Comparison of ENCODE assay signal across 8 cellular contexts in the genomic region with DNA sequence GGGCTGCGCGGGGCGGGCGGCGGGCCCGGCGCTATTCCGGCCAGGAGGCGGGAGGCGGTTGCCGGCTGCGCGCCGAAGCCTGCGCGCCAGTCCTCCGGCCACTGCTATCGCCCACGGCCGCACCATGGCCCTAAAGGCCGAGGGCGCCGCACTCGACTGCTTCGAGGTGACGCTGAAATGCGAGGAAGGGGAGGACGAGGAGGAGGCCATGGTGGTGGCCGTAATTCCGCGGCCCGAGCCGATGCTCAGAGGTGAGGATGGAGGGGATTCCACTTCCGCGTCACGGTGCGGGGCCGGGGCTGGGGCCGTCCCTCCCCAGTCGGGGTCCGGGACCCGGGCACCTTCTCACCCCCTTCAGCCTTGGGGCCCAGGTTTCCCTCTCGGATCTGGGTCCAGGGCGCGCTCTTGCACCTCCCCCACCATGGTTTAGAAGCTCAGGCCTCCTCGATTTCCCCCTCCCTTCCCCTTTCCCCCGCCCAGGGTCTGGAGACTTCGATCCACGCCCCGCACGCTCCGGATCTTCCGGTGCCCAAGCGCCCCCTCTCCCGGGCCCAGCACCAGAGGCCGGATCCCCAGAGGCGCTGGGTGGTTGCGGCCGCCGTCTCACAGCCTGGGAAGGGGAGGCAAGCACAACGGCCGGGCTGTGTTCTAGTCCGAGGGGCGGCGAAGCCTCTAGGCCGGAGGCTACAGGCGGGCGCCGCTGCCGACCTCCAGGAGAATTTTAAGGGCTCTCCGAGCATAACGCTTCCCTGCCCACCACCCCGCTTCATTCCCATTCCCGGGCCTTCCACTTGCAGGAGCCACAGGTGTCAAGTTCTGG. TPM values are rescaled to one million over a fixed set of nuclear protein-coding genes. Genes with fewer than 3 reads are reported as not detected.
DNase-seq lines count a peak whose midpoint lies in the region; ATAC-seq, FAIRE-seq and TF ChIP-seq lines count a peak whose summit lies in the region.

No MANE protein-coding gene starts in this region.

- peak overlapping the region; percentile 97 for H3K4me2 ChIP-seq in A549

- peaks cover 0 to 11% of the 10 kb centered on the region in 2 donors for H3K36me3 Mint-ChIP-seq in activated T-cell treated with anti-CD3 and anti-CD28 coated beads, Interleukin-2, amount 50 U/mL, for 72 hours (ENCODE audit: insufficient read depth in 2 of 2)
- peaks cover 0 to 15% (median 9%) of the 10 kb centered on the region in 5 donors for H3K36me3 Mint-ChIP-seq in naive thymus-derived CD4-positive, alpha-beta T cell

- peaks cover 10% of the 10 kb centered on the region for H3K27me3 Mint-ChIP-seq in activated T-cell treated with anti-CD3 and anti-CD28 coated beads, Interleukin-2, amount 50 U/mL, for 72 hours (ENCODE audit: low read depth)
- no peaks in the 10 kb centered on the region for H3K27me3 Mint-ChIP-seq in naive thymus-derived CD4-positive, alpha-beta T cell

- ATAC-seq in A549 (peak; percentile 74 to 76; a peak in 5 of 6 replicates), HG02938 (IDR thresholded peaks at IDR 0.05; ENCODE audit: unreplicated experiment) (peak; percentile 42)
- peak; percentile 48 to 56 for ATAC-seq in activated T-cell treated with anti-CD3 and anti-CD28 coated beads, Interleukin-2, amount 50 U/mL, for 72 hours (replicated peaks in 1 of 2)
- ATAC-seq in naive thymus-derived CD4-positive, alpha-beta T cell: peak; percentile 33

- H3K27ac ChIP-seq in A549 (peak overlapping the region; percentile 96 to 97), transverse colon (peak overlapping the region; percentile 77 to 87 (median 82))
- H3K27ac ChIP-seq in naive thymus-derived CD4-positive, alpha-beta T cell (ENCODE audit: low read depth, low read length): peak overlapping the region; percentile 69

- no peak for FAIRE-seq in A549 (lab: Jason Lieb, UNC)

- no peak for TF ChIP-seq CTCF in A549 (IDR thresholded peaks at IDR 0.05)
- TF ChIP-seq CTCF in GM13977 (IDR thresholded peaks at IDR 0.05; ENCODE audit: extremely low read depth, insufficient read depth, missing control alignments): no peak
- no peak for TF ChIP-seq CTCF in fibroblast of mammary gland (conservative IDR thresholded peaks at IDR 0.05; ENCODE audit: control insufficient read depth, insufficient read depth, low read depth, low read length)
- no peak for TF ChIP-seq CTCF in transverse colon (IDR thresholded peaks at IDR 0.05)

- H3K27me3 ChIP-seq in naive thymus-derived CD4-positive, alpha-beta T cell (ENCODE audit: control insufficient read depth in 2 of 2, insufficient read depth in 2 of 2, low read length in 2 of 2): no peaks in the 10 kb centered on the region
- H3K27me3 ChIP-seq in transverse colon: no peaks in the 10 kb centered on the region

- H3K27ac Mint-ChIP-seq in activated T-cell treated with anti-CD3 and anti-CD28 coated beads, Interleukin-2, amount 50 U/mL, for 72 hours: peak overlapping the region; percentile 38
- peak overlapping the region in 4 of 9 donors; percentile 5 to 63 (median 22) for H3K27ac Mint-ChIP-seq in naive thymus-derived CD4-positive, alpha-beta T cell

- peaks cover 17% of the 10 kb centered on the region for H3K4me1 ChIP-seq in A549
- peaks cover 4 to 6% of the 10 kb centered on the region in 2 donors for H3K4me1 ChIP-seq in naive thymus-derived CD4-positive, alpha-beta T cell (ENCODE audit: control insufficient read depth in 2 of 2, insufficient read depth in 2 of 2, low read length in 2 of 2)
- peaks cover 12 to 23% (median 20%) of the 10 kb centered on the region in 4 donors for H3K4me1 ChIP-seq in transverse colon

- H3K9me3 ChIP-seq in A549 (no peaks in the 10 kb centered on the region), transverse colon (no peaks in the 10 kb centered on the region)
- no peaks in the 10 kb centered on the region for H3K9me3 ChIP-seq in naive thymus-derived CD4-positive, alpha-beta T cell (ENCODE audit: control insufficient read depth in 2 of 3, low read length in 3 of 3)

- POLR2A ChIA-PET in A549 (lab: Yijun Ruan, JAX): interaction anchor here (0.6 kb wide), 1 partner anchor 16 kb away, joined by 3 read pairs; no protein-coding TSS in a partner anchor
- POLR2A ChIA-PET in naive thymus-derived CD4-positive, alpha-beta T cell (lab: Charles Lee): no interaction called here

- DNase-seq in A549 (ENCODE audit: low read depth in 1 of 2, low spot score in 1 of 2) (peak; percentile 38 to 39), GM13977 (ENCODE audit: low spot score) (peak; percentile 71), NCI-H526 (lab: John Stamatoyannopoulos, UW) (peak; percentile 36 to 82), fibroblast of mammary gland (ENCODE audit: low read depth) (peak; percentile 37), transverse colon (peak; percentile 47)
- DNase-seq in activated T-cell treated with anti-CD3 and anti-CD28 coated beads, Interleukin-2, amount 50 U/mL, for 72 hours: peak; percentile 51 to 60
- DNase-seq in naive thymus-derived CD4-positive, alpha-beta T cell: peak in 5 of 9 donors; percentile 11 to 63 (median 16)

- intact Hi-C loops in naive thymus-derived CD4-positive, alpha-beta T cell (cut with micrococcal nuclease): loop anchor here (1.0 to 5.0 kb wide), 6 partner anchors 24 to 141 kb away; partner anchors contain the start of genes ZFTA (in 2 of the 2), ATL3 (in 1 of the 2), MARK2 (in 1 of the 2) and RTN3 (in 1 of the 2)
- intact Hi-C loops in transverse colon (cut with DNase I; ENCODE audit: low total_unique reads): loop anchor here (5.0 kb wide), 1 partner anchor 46 kb away; the partner anchor contains the start of gene ZFTA

- in situ Hi-C loops in GM13977 (cut with MboI; ENCODE audit: low pct_unique_long_range_greater_than_20kb, low sequenced_read_pairs, unreplicated experiment): no loop called here
- in situ Hi-C loops in transverse colon (cut with MboI; ENCODE audit: low pct_ligation_motif_present in 1 of 4, low pct_unique_long_range_greater_than_20kb in 1 of 4, low sequenced_read_pairs in 3 of 4): no loop called here

- no peak for TF ChIP-seq POLR2A in A549 (IDR thresholded peaks at IDR 0.05; ENCODE audit: low read length)
- TF ChIP-seq POLR2A in transverse colon (IDR thresholded peaks at IDR 0.05): no peak

- CTCF ChIA-PET in A549 (lab: Yijun Ruan, JAX): interaction anchor here (1.2 to 7.0 kb wide), 3 partner anchors 23 to 48 kb away, joined by 3 to 32 read pairs (median 7); partner anchors contain the start of gene ZFTA
- CTCF ChIA-PET in naive thymus-derived CD4-positive, alpha-beta T cell (lab: Charles Lee): no interaction called here

- 5% methylated on average over 41 of the region's 74 CpGs for WGBS in A549 (ENCODE audit: missing lambda C conversion rate)
- 0% methylated on average over 7 to 53 of the region's 74 CpGs for WGBS in transverse colon (ENCODE audit: low coverage in 1 of 2), 2 donors

- no peak; a peak in 1 of 5 replicates for TF ChIP-seq RAD21 in A549 (conservative IDR thresholded peaks at IDR 0.05 in 1 of 2, IDR thresholded peaks at IDR 0.05 in 1 of 2)

- H3K4me3 ChIP-seq in A549 (peak overlapping the region; percentile 94), fibroblast of mammary gland (ENCODE audit: control insufficient read depth, low read depth, low read length) (peak overlapping the region; percentile 86), transverse colon (peak overlapping the region; percentile 71 to 87 (median 79))
- peak overlapping the region; percentile 65 for H3K4me3 ChIP-seq in naive thymus-derived CD4-positive, alpha-beta T cell (ENCODE audit: low read length)

- no peak for TF ChIP-seq EP300 in A549 (IDR thresholded peaks at IDR 0.05)
- no peak for TF ChIP-seq EP300 in transverse colon (IDR thresholded peaks at IDR 0.05; ENCODE audit: low read depth)

- no peaks in the 10 kb centered on the region for H3K9me3 Mint-ChIP-seq in activated T-cell treated with anti-CD3 and anti-CD28 coated beads, Interleukin-2, amount 50 U/mL, for 72 hours
- no peaks in the 10 kb centered on the region for H3K9me3 Mint-ChIP-seq in naive thymus-derived CD4-positive, alpha-beta T cell

- peaks cover 0 to 12% (median 0%) of the 10 kb centered on the region in 3 experiments for H3K36me3 ChIP-seq in naive thymus-derived CD4-positive, alpha-beta T cell (ENCODE audit: control insufficient read depth in 2 of 3, insufficient read depth in 3 of 3, low read length in 3 of 3)
- peaks cover 0 to 10% (median 0%) of the 10 kb centered on the region in 4 donors for H3K36me3 ChIP-seq in transverse colon

- H3K4me1 Mint-ChIP-seq in activated T-cell treated with anti-CD3 and anti-CD28 coated beads, Interleukin-2, amount 50 U/mL, for 72 hours (ENCODE audit: low read depth): peaks cover 36% of the 10 kb centered on the region
- H3K4me1 Mint-ChIP-seq in naive thymus-derived CD4-positive, alpha-beta T cell: peaks cover 6 to 32% (median 21%) of the 10 kb centered on the region in 7 donors

- peak overlapping the region; percentile 83 for H3K4me3 Mint-ChIP-seq in activated T-cell treated with anti-CD3 and anti-CD28 coated beads, Interleukin-2, amount 50 U/mL, for 72 hours
- peak overlapping the region; percentile 51 to 86 (median 78) for H3K4me3 Mint-ChIP-seq in naive thymus-derived CD4-positive, alpha-beta T cell

RNA-seq across cellular contexts. Expression of gene SPINDOC, which starts 0.5 kb away (rescaled TPM):
- polyA plus RNA-seq in A549 (2011; rRNA removed): 15.6 and 17.6 TPM in 2 replicates
- polyA plus RNA-seq in A549 (2012; cell fraction: cytosol; rRNA removed): 46.0 and 55.7 TPM in 2 replicates
- polyA plus RNA-seq in A549 (2012; cell fraction: nucleus; rRNA removed): 38.7 and 42.5 TPM in 2 replicates
- polyA plus RNA-seq in A549 (2017; fragmentation: RNase III; extraction: RNeasy Plus Mini Kit Qiagen cat#74134 plus additional on column Dnase treatment): 30.4 to 34.8 TPM (median 32.1 TPM) in 3 replicates
- polyA minus RNA-seq in A549 (2011; rRNA and poly(A)+ RNA removed): 7.0 and 9.2 TPM in 2 replicates
- total RNA-seq in activated T-cell treated with anti-CD3 and anti-CD28 coated beads, Interleukin-2, amount 50 U/mL, for 72 hours: 10 to 100 TPM; 21.9 to 26.7 TPM
- 10 to 100 TPM in 2 of 5 experiments, 1 to 10 TPM in 3; 6.6 to 42.2 (median 9.3) TPM for total RNA-seq in naive thymus-derived CD4-positive, alpha-beta T cell
- under 1 TPM; 0.22 to 0.53 TPM for polyA plus RNA-seq in naive thymus-derived CD4-positive, alpha-beta T cell
- 1 to 10 TPM; 1.5 to 9.8 (median 5.2) TPM for total RNA-seq in transverse colon

RNA-seq across cellular contexts. Expression of gene MARK2, which starts 25.1 kb away (rescaled TPM):
- polyA plus RNA-seq in A549 (2011; rRNA removed) (24.7 and 28.4 TPM in 2 replicates), A549 (2017; fragmentation: RNase III; extraction: RNeasy Plus Mini Kit Qiagen cat#74134 plus additional on column Dnase treatment) (19.7 to 20.4 TPM (median 20.2 TPM) in 3 replicates)
- polyA plus RNA-seq in A549 (2012; cell fraction: cytosol; rRNA removed): 24.2 and 26.6 TPM in 2 replicates
- polyA plus RNA-seq in A549 (2012; cell fraction: nucleus; rRNA removed): 23.9 and 29.8 TPM in 2 replicates
- 18.8 and 26.9 TPM in 2 replicates for polyA minus RNA-seq in A549 (2011; rRNA and poly(A)+ RNA removed)
- total RNA-seq in activated T-cell treated with anti-CD3 and anti-CD28 coated beads, Interleukin-2, amount 50 U/mL, for 72 hours: 10 to 100 TPM; 29.0 to 30.0 TPM
- total RNA-seq in naive thymus-derived CD4-positive, alpha-beta T cell: 10 to 100 TPM; 42.3 to 69.1 (median 56.8) TPM
- polyA plus RNA-seq in naive thymus-derived CD4-positive, alpha-beta T cell: 10 to 100 TPM; 29.4 to 64.5 TPM
- total RNA-seq in transverse colon: 100 to 1,000 TPM in 1 of 4 donors, 10 to 100 TPM in 3; 33.0 to 106 (median 77.8) TPM

RNA-seq across cellular contexts. Expression of gene ZFTA, which starts 45.2 kb away (rescaled TPM):
- polyA plus RNA-seq in A549 (2011; rRNA removed) (2.4 and 3.0 TPM in 2 replicates), A549 (2017; fragmentation: RNase III; extraction: RNeasy Plus Mini Kit Qiagen cat#74134 plus additional on column Dnase treatment) (5.6 to 6.6 TPM (median 6.5 TPM) in 3 replicates)
- 2.2 and 3.7 TPM in 2 replicates for polyA plus RNA-seq in A549 (2012; cell fraction: cytosol; rRNA removed)
- 7.1 and 11.9 TPM in 2 replicates for polyA plus RNA-seq in A549 (2012; cell fraction: nucleus; rRNA removed)
- 1.9 and 2.6 TPM in 2 replicates for polyA minus RNA-seq in A549 (2011; rRNA and poly(A)+ RNA removed)
- total RNA-seq in activated T-cell treated with anti-CD3 and anti-CD28 coated beads, Interleukin-2, amount 50 U/mL, for 72 hours: 1 to 10 TPM; 4.0 to 6.9 TPM
- total RNA-seq in naive thymus-derived CD4-positive, alpha-beta T cell: 1 to 10 TPM; 2.1 to 3.6 (median 2.7) TPM
- under 1 TPM; 0.04 to 0.15 TPM for polyA plus RNA-seq in naive thymus-derived CD4-positive, alpha-beta T cell
- total RNA-seq in transverse colon: 10 to 100 TPM in 3 of 4 donors, 1 to 10 TPM in 1; 4.6 to 15.7 (median 11.0) TPM

Comparison
In these comparisons a context has a peak if more than half of its experiments do, and no peak if none do; other contexts are left out.
1. Peak in every context shown above with its lines: DNase-seq, ATAC-seq, H3K4me3 ChIP-seq and H3K27ac ChIP-seq.
2. DNase-seq: peak in every context shown above with its lines; median percentile 71 in GM13977; 59 in NCI-H526; 56 in activated T-cell treated with anti-CD3 and anti-CD28 coated beads, Interleukin-2, amount 50 U/mL, for 72 hours; 47 in transverse colon; 38 in A549; 37 in fibroblast of mammary gland; 16 in naive thymus-derived CD4-positive, alpha-beta T cell.